1 cellular context compared by ENCODE assay signal in genomic region chr1:214386747-214387146, GRCh38.
TF ChIP-seq lines count a peak whose summit lies in the region.

No MANE protein-coding gene starts in this region.

TF ChIP-seq in K562, 482 proteins besides CTCF, POLR2A, EP300 and RAD21 (continued from another document):
- TF ChIP-seq ATF3 (IDR thresholded peaks at IDR 0.05) (no peak), ATF3 (CRISPR knock-in tag; conservative IDR thresholded peaks at IDR 0.05) (no peak), ELF4 (CRISPR knock-in tag; IDR thresholded peaks at IDR 0.05) (no peak), ATF1 (CRISPR knock-in tag; IDR thresholded peaks at IDR 0.05) (no peak), ATF1 (tag; IDR thresholded peaks at IDR 0.05) (no peak)
- TF ChIP-seq, protein P1, sequence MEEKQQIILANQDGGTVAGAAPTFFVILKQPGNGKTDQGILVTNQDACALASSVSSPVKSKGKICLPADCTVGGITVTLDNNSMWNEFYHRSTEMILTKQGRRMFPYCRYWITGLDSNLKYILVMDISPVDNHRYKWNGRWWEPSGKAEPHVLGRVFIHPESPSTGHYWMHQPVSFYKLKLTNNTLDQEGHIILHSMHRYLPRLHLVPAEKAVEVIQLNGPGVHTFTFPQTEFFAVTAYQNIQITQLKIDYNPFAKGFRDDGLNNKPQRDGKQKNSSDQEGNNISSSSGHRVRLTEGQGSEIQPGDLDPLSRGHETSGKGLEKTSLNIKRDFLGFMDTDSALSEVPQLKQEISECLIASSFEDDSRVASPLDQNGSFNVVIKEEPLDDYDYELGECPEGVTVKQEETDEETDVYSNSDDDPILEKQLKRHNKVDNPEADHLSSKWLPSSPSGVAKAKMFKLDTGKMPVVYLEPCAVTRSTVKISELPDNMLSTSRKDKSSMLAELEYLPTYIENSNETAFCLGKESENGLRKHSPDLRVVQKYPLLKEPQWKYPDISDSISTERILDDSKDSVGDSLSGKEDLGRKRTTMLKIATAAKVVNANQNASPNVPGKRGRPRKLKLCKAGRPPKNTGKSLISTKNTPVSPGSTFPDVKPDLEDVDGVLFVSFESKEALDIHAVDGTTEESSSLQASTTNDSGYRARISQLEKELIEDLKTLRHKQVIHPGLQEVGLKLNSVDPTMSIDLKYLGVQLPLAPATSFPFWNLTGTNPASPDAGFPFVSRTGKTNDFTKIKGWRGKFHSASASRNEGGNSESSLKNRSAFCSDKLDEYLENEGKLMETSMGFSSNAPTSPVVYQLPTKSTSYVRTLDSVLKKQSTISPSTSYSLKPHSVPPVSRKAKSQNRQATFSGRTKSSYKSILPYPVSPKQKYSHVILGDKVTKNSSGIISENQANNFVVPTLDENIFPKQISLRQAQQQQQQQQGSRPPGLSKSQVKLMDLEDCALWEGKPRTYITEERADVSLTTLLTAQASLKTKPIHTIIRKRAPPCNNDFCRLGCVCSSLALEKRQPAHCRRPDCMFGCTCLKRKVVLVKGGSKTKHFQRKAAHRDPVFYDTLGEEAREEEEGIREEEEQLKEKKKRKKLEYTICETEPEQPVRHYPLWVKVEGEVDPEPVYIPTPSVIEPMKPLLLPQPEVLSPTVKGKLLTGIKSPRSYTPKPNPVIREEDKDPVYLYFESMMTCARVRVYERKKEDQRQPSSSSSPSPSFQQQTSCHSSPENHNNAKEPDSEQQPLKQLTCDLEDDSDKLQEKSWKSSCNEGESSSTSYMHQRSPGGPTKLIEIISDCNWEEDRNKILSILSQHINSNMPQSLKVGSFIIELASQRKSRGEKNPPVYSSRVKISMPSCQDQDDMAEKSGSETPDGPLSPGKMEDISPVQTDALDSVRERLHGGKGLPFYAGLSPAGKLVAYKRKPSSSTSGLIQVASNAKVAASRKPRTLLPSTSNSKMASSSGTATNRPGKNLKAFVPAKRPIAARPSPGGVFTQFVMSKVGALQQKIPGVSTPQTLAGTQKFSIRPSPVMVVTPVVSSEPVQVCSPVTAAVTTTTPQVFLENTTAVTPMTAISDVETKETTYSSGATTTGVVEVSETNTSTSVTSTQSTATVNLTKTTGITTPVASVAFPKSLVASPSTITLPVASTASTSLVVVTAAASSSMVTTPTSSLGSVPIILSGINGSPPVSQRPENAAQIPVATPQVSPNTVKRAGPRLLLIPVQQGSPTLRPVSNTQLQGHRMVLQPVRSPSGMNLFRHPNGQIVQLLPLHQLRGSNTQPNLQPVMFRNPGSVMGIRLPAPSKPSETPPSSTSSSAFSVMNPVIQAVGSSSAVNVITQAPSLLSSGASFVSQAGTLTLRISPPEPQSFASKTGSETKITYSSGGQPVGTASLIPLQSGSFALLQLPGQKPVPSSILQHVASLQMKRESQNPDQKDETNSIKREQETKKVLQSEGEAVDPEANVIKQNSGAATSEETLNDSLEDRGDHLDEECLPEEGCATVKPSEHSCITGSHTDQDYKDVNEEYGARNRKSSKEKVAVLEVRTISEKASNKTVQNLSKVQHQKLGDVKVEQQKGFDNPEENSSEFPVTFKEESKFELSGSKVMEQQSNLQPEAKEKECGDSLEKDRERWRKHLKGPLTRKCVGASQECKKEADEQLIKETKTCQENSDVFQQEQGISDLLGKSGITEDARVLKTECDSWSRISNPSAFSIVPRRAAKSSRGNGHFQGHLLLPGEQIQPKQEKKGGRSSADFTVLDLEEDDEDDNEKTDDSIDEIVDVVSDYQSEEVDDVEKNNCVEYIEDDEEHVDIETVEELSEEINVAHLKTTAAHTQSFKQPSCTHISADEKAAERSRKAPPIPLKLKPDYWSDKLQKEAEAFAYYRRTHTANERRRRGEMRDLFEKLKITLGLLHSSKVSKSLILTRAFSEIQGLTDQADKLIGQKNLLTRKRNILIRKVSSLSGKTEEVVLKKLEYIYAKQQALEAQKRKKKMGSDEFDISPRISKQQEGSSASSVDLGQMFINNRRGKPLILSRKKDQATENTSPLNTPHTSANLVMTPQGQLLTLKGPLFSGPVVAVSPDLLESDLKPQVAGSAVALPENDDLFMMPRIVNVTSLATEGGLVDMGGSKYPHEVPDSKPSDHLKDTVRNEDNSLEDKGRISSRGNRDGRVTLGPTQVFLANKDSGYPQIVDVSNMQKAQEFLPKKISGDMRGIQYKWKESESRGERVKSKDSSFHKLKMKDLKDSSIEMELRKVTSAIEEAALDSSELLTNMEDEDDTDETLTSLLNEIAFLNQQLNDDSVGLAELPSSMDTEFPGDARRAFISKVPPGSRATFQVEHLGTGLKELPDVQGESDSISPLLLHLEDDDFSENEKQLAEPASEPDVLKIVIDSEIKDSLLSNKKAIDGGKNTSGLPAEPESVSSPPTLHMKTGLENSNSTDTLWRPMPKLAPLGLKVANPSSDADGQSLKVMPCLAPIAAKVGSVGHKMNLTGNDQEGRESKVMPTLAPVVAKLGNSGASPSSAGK (IDR thresholded peaks at IDR 0.05), result no peak
